ENCODE assay signal across 8 cellular contexts in genomic region chr12:56941299-56942017, GRCh38. TPM values are rescaled to one million over a fixed set of nuclear protein-coding genes. Genes with fewer than 3 reads are reported as not detected.
DNase-seq lines count a peak whose midpoint lies in the region; ATAC-seq and TF ChIP-seq lines count a peak whose summit lies in the region.

No MANE protein-coding gene starts in this region.

- H3K79me1 ChIP-seq in mesenchymal stem cell (replicated peaks; ENCODE audit: low read length, poor library complexity, severe bottlenecking): no peaks in the 10 kb centered on the region

- peaks cover 5% of the 10 kb centered on the region for H3K4me1 Mint-ChIP-seq in activated T-helper 17 cell treated with anti-CD3 and anti-CD28 coated beads, Interleukin-2, amount 50 U/mL, for 72 hours

- no peak overlapping the region for H4K91ac ChIP-seq in mesenchymal stem cell (ENCODE audit: low read length)

- no peak overlapping the region for H3K4me3 Mint-ChIP-seq in activated T-helper 17 cell treated with anti-CD3 and anti-CD28 coated beads, Interleukin-2, amount 50 U/mL, for 72 hours

- CTCF ChIA-PET in BJ (lab: Yijun Ruan, JAX): no interaction called here

- peak overlapping the region; percentile 52 for H3K4me2 ChIP-seq in mesenchymal stem cell (ENCODE audit: low read length, poor library complexity, severe bottlenecking)

- H2AFZ ChIP-seq in mesenchymal stem cell (ENCODE audit: low read depth, low read length): no peak overlapping the region

- no peak overlapping the region for H4K8ac ChIP-seq in mesenchymal stem cell (ENCODE audit: low read length)

- H3K36me3 ChIP-seq in BJ (ENCODE audit: control insufficient read depth, insufficient read depth, low read length): no peaks in the 10 kb centered on the region
- no peaks in the 10 kb centered on the region for H3K36me3 ChIP-seq in mesenchymal stem cell (ENCODE audit: control insufficient read depth in 1 of 2, insufficient read depth in 2 of 2, low read depth in 1 of 2, low read length in 2 of 2)

- H3K9me3 ChIP-seq in mesenchymal stem cell (ENCODE audit: control insufficient read depth, low read length): no peaks in the 10 kb centered on the region

- peak overlapping the region; percentile 45 for H2BK5ac ChIP-seq in mesenchymal stem cell (ENCODE audit: low read depth, low read length, poor library complexity, severe bottlenecking)

- H3K9me3 Mint-ChIP-seq in activated T-helper 17 cell treated with anti-CD3 and anti-CD28 coated beads, Interleukin-2, amount 50 U/mL, for 72 hours: no peaks in the 10 kb centered on the region

- H3K23ac ChIP-seq in mesenchymal stem cell (ENCODE audit: low read length in 2 of 2): no peak overlapping the region

- POLR2A ChIA-PET in BJ (lab: Charles Lee): interaction anchor here (0.6 kb wide), 1 partner anchor 172 kb away, joined by 8 read pairs; no protein-coding TSS in a partner anchor

- peak overlapping the region; percentile 74 for H2BK15ac ChIP-seq in mesenchymal stem cell (ENCODE audit: low read depth, poor library complexity, severe bottlenecking)

- H3K27ac ChIP-seq in mesenchymal stem cell (ENCODE audit: low read length, poor library complexity, severe bottlenecking): peak overlapping the region; percentile 81

- peaks cover 17% of the 10 kb centered on the region for H3K27me3 Mint-ChIP-seq in activated T-helper 17 cell treated with anti-CD3 and anti-CD28 coated beads, Interleukin-2, amount 50 U/mL, for 72 hours

- no peaks in the 10 kb centered on the region for H3K36me3 Mint-ChIP-seq in activated T-helper 17 cell treated with anti-CD3 and anti-CD28 coated beads, Interleukin-2, amount 50 U/mL, for 72 hours (ENCODE audit: low read depth)

- no peak overlapping the region for H3K14ac ChIP-seq in mesenchymal stem cell (ENCODE audit: low read length in 2 of 2)

- peak; percentile 54 for ATAC-seq in activated T-helper 17 cell treated with anti-CD3 and anti-CD28 coated beads, Interleukin-2, amount 50 U/mL, for 72 hours (replicated peaks)
- ATAC-seq in HG02678 (IDR thresholded peaks at IDR 0.05; ENCODE audit: unreplicated experiment) (no peak), GM19023 (IDR thresholded peaks at IDR 0.05; ENCODE audit: unreplicated experiment) (no peak), GM19035 (IDR thresholded peaks at IDR 0.05; ENCODE audit: unreplicated experiment) (no peak), HG03457 (IDR thresholded peaks at IDR 0.05; ENCODE audit: unreplicated experiment) (no peak)

- WGBS in mesenchymal stem cell: 9% methylated on average over 1 of the region's 3 CpGs

- DNase-seq in BJ (ENCODE audit: low read depth) (peak; percentile 11), HFF-Myc (ENCODE audit: extremely low read depth, low read depth) (peak; percentile 17), mesenchymal stem cell (peak; percentile 69)

- TF ChIP-seq CTCF in BJ (IDR thresholded peaks at IDR 0.05; ENCODE audit: insufficient read depth, low read depth, low read length) (no peak), HFF-Myc (IDR thresholded peaks at IDR 0.05; ENCODE audit: low read depth, low read length, missing control alignments) (no peak)

- H2AK5ac ChIP-seq in mesenchymal stem cell (ENCODE audit: low read length, severe bottlenecking): peak overlapping the region; percentile 33

- no peak overlapping the region for H3K4ac ChIP-seq in mesenchymal stem cell (ENCODE audit: low read depth in 1 of 2, low read length in 2 of 2)

- H3K27me3 ChIP-seq in BJ (ENCODE audit: control insufficient read depth, insufficient read depth, low read length) (peaks cover 4% of the 10 kb centered on the region), mesenchymal stem cell (ENCODE audit: control insufficient read depth in 1 of 2, insufficient read depth in 1 of 2, low read length in 2 of 2) (peaks cover 8 to 16% of the 10 kb centered on the region in 2 experiments)

- no peak overlapping the region for H2BK120ac ChIP-seq in mesenchymal stem cell (ENCODE audit: low read depth, low read length)

- peak overlapping the region; percentile 37 to 55 for H3K18ac ChIP-seq in mesenchymal stem cell (ENCODE audit: low read depth in 1 of 2, low read length in 2 of 2)

- H2BK12ac ChIP-seq in mesenchymal stem cell (ENCODE audit: low read length in 2 of 2): no peak overlapping the region

- H3K4me3 ChIP-seq in BJ (ENCODE audit: low read depth, low read length): no peak overlapping the region
- no peak overlapping the region for H3K4me3 ChIP-seq in HFF-Myc (replicated peaks; ENCODE audit: low read depth, low read length)
- peak overlapping the region in 1 of 2 experiments; percentile 47 for H3K4me3 ChIP-seq in mesenchymal stem cell (ENCODE audit: insufficient read depth in 1 of 2, low read depth in 1 of 2, low read length in 2 of 2)

- peaks cover 10% of the 10 kb centered on the region for H3K4me1 ChIP-seq in mesenchymal stem cell (ENCODE audit: control insufficient read depth, insufficient read depth, low read depth, low read length)

- no peak overlapping the region for H3K9ac ChIP-seq in mesenchymal stem cell (ENCODE audit: low read length)

- no peak overlapping the region for H3K27ac Mint-ChIP-seq in activated T-helper 17 cell treated with anti-CD3 and anti-CD28 coated beads, Interleukin-2, amount 50 U/mL, for 72 hours

RNA-seq across cellular contexts. Expression of gene SDR9C7, which starts 7.2 kb away (rescaled TPM):
- polyA plus RNA-seq in BJ (2011; rRNA removed): not detected in 2 replicates
- polyA minus RNA-seq in BJ (2011; rRNA and poly(A)+ RNA removed): not detected in 2 replicates
- total RNA-seq in activated T-helper 17 cell treated with anti-CD3 and anti-CD28 coated beads, Interleukin-2, amount 50 U/mL, for 72 hours: not detected
- polyA plus RNA-seq in mesenchymal stem cell (2013, experiment 1 of 2): not detected
- not detected for polyA plus RNA-seq in mesenchymal stem cell (2013, experiment 2 of 2)

RNA-seq across cellular contexts. Expression of gene RDH16, which starts 15.9 kb away (rescaled TPM):
- polyA plus RNA-seq in BJ (2011; rRNA removed): 0.07 TPM in 2 replicates
- 0.21 TPM in 1 of 2 replicates, not detected in the other for polyA minus RNA-seq in BJ (2011; rRNA and poly(A)+ RNA removed)
- under 1 TPM; 0.11 to 0.69 TPM for total RNA-seq in activated T-helper 17 cell treated with anti-CD3 and anti-CD28 coated beads, Interleukin-2, amount 50 U/mL, for 72 hours
- polyA plus RNA-seq in mesenchymal stem cell (2013, experiment 1 of 2): 0.04 TPM
- 0.03 TPM for polyA plus RNA-seq in mesenchymal stem cell (2013, experiment 2 of 2)

Comparison
In these comparisons a context has a peak if more than half of its experiments do, and no peak if none do; other contexts are left out.
1. DNase-seq: peak in every context shown above with its lines; median percentile 69 in mesenchymal stem cell; 17 in HFF-Myc; 11 in BJ.